ENCODE assay signal across 1 cellular context in genomic region chr9:37446401-37446800, GRCh38.
TF ChIP-seq lines count a peak whose summit lies in the region.

No MANE protein-coding gene starts in this region.

TF ChIP-seq in WTC11, 78 proteins besides CTCF, POLR2A, EP300 and RAD21 (continued from another document):
- TF ChIP-seq USF1 (CRISPR knock-in tag; IDR thresholded peaks at IDR 0.05) (no peak), ZNF532 (CRISPR knock-in tag; IDR thresholded peaks at IDR 0.05; ENCODE audit: borderline replicate concordance) (no peak), ATF1 (CRISPR knock-in tag; IDR thresholded peaks at IDR 0.05) (no peak), ZMAT4 (CRISPR knock-in tag; IDR thresholded peaks at IDR 0.05) (no peak), NR3C1 (CRISPR knock-in tag; conservative IDR thresholded peaks at IDR 0.05; ENCODE audit: low read depth) (no peak)
